In genomic region chr13:50589139-50589538, GRCh38 we compare ENCODE assay signal across 10 cellular contexts.
DNase-seq lines count a peak whose midpoint lies in the region; ATAC-seq, FAIRE-seq and TF ChIP-seq lines count a peak whose summit lies in the region.
"Had no signal": no experiment of that assay in that cellular context is flagged by ENCODE, and none has a peak within 500 bp of the region (broad histone marks: within the 10 kb centered on the region; RNA-seq: fewer than 3 reads in every experiment).

No MANE protein-coding gene starts in this region.

- no peak for FAIRE-seq in GM12891 (lab: Jason Lieb, UNC)

- H4K8ac ChIP-seq in mesendoderm (ENCODE audit: low read depth, low read length) = no peak overlapping the region

- H3K4me3 ChIP-seq in DND-41 (ENCODE audit: low read depth in 1 of 2, low read length in 2 of 2) (no peak overlapping the region), mesendoderm (ENCODE audit: low read length) (no peak overlapping the region)
- H3K4me3 ChIP-seq in Jurkat, Clone E6-1 (ENCODE audit: low read length) = no peak overlapping the region

- no peak overlapping the region for H4K5ac ChIP-seq in mesendoderm (ENCODE audit: low read length)

- H2BK15ac ChIP-seq in mesendoderm (replicated peaks; ENCODE audit: low read depth) = no peak overlapping the region

- H3K18ac ChIP-seq in mesendoderm (ENCODE audit: low read length) = no peak overlapping the region

- H3K4me2 ChIP-seq in DND-41 (ENCODE audit: insufficient read depth, low read length) (peak overlapping the region; percentile 24), mesendoderm (ENCODE audit: low read length) (no peak overlapping the region)

- H2BK5ac ChIP-seq in mesendoderm (ENCODE audit: low read length) = no peak overlapping the region

- H3K23ac ChIP-seq in mesendoderm (ENCODE audit: low read length) = no peak overlapping the region

- no peak overlapping the region for H2AK5ac ChIP-seq in mesendoderm (ENCODE audit: low read length)

- peak; percentile 92 for ATAC-seq in DND-41 (ENCODE audit: insufficient read depth, low read depth)
- ATAC-seq in left lobe of liver = no peak
- ATAC-seq: natural killer cell treated with Interleukin-12 subunit alpha and Interleukin-12 subunit beta and Interleukin-15 and Interleukin-18, amount 100 ng/mL, for 72 hours had no signal

- H3K79me1 ChIP-seq in mesendoderm (ENCODE audit: low read length) = no peaks in the 10 kb centered on the region

- H2BK120ac ChIP-seq in mesendoderm (ENCODE audit: low read depth, low read length) = no peak overlapping the region

- H3K36me3 ChIP-seq in DND-41 (ENCODE audit: insufficient read depth, low read length) = no peaks in the 10 kb centered on the region
- H3K36me3 ChIP-seq in mesendoderm (ENCODE audit: control insufficient read depth, insufficient read depth, low read length) = no peaks in the 10 kb centered on the region

- H3K9ac ChIP-seq in DND-41 (ENCODE audit: low read depth, low read length) (peak overlapping the region; percentile 26; the same call in 1 of the 2 replicates), mesendoderm (ENCODE audit: low read length) (no peak overlapping the region)

- TF ChIP-seq POLR2A in GM12891 (IDR thresholded peaks at IDR 0.05; ENCODE audit: low read depth, low read length) = no peak
- no peak for TF ChIP-seq POLR2A in erythroblast (IDR thresholded peaks at IDR 0.05; ENCODE audit: low read length)

- no peaks in the 10 kb centered on the region for H4K20me1 ChIP-seq in DND-41 (ENCODE audit: insufficient read depth, low read length)

- H3K27me3 ChIP-seq in DND-41 (ENCODE audit: insufficient read depth, low read length, poor library complexity) (no peaks in the 10 kb centered on the region), mesendoderm (ENCODE audit: insufficient read depth, low read length, poor library complexity) (no peaks in the 10 kb centered on the region)

- TF ChIP-seq CTCF in DND-41 (IDR thresholded peaks at IDR 0.05; ENCODE audit: borderline replicate concordance, extremely low read depth, low read length, poor library complexity, severe bottlenecking) = peak; percentile 5

- H3K4me1 ChIP-seq in DND-41 (ENCODE audit: insufficient read depth, low read length) = peaks cover 78% of the 10 kb centered on the region
- peaks cover 2% of the 10 kb centered on the region for H3K4me1 ChIP-seq in mesendoderm (ENCODE audit: control insufficient read depth, low read depth, low read length)

- H3K79me2 ChIP-seq in DND-41 (ENCODE audit: insufficient read depth, low read length) (no peaks in the 10 kb centered on the region), mesendoderm (ENCODE audit: control insufficient read depth, insufficient read depth, low read length) (no peaks in the 10 kb centered on the region)

- DNase-seq in DND-41 (peak; percentile 90), amniotic stem cell (lab: John Stamatoyannopoulos, UW) (peak; percentile 38), myocyte (ENCODE audit: low read depth) (peak; percentile 83), GM12891 (ENCODE audit: insufficient read length, low spot score) (no peak), mesendoderm (no peak), left lobe of liver (ENCODE audit: low spot score) (no peak), erythroblast (lab: John Stamatoyannopoulos, UW) (no peak)
- peak; percentile 68 for DNase-seq in Jurkat, Clone E6-1 (ENCODE audit: low read depth, low spot score)
- DNase-seq: activated gamma-delta T cell treated with Interleukin-2 at 50 U/mL for 16 hours had no signal

- no peaks in the 10 kb centered on the region for H3K9me3 ChIP-seq in DND-41 (ENCODE audit: insufficient read depth, low read length, severe bottlenecking)

- H3K27ac ChIP-seq in DND-41 (ENCODE audit: low read length) (peak overlapping the region; percentile 77), mesendoderm (ENCODE audit: low read depth, low read length) (no peak overlapping the region)

- no peak overlapping the region for H3K56ac ChIP-seq in mesendoderm (ENCODE audit: low read length)

- H2AFZ ChIP-seq in DND-41 (ENCODE audit: low read depth, low read length) = no peak overlapping the region

- no peak overlapping the region for H3K4ac ChIP-seq in mesendoderm (ENCODE audit: low read depth, low read length)

TF ChIP-seq in GM12891, 5 proteins besides CTCF, POLR2A, EP300 and RAD21:
- TF ChIP-seq POU2F2 (IDR thresholded peaks at IDR 0.05; ENCODE audit: low read depth, low read length) (no peak), SPI1 (IDR thresholded peaks at IDR 0.05; ENCODE audit: low read depth, low read length) (no peak), POLR2AphosphoS5 (IDR thresholded peaks at IDR 0.05; ENCODE audit: low read depth, low read length) (no peak)

Comparison
In these comparisons a context has a peak if more than half of its experiments do, and no peak if none do; other contexts are left out.
1. DNase-seq: peak in DND-41 (single experiment), Jurkat, Clone E6-1 (single experiment), amniotic stem cell (single experiment) and myocyte (single experiment); none in GM12891 (single experiment), mesendoderm (single experiment), left lobe of liver (single experiment) and erythroblast (0 of 2).